Comparison of ENCODE assay signal across 10 cellular contexts in genomic region chr22:29309332-29310064, GRCh38. TPM values are rescaled to one million over a fixed set of nuclear protein-coding genes. Genes with fewer than 3 reads are reported as not detected.
DNase-seq lines count a peak whose midpoint lies in the region; ATAC-seq and TF ChIP-seq lines count a peak whose summit lies in the region.
"Had no signal": no experiment of that assay in that cellular context is flagged by ENCODE, and none has a peak within 500 bp of the region (broad histone marks: within the 10 kb centered on the region; RNA-seq: fewer than 3 reads in every experiment).

No MANE protein-coding gene starts in this region.

- H3K4me3 ChIP-seq in SK-N-SH (ENCODE audit: low read depth in 2 of 2, low read length in 1 of 2), result no peak overlapping the region
- H3K4me3 ChIP-seq in astrocyte of the cerebellum (ENCODE audit: low read depth, low read length), result peak overlapping the region; percentile 66
- H3K4me3 ChIP-seq in thyroid gland (replicated peaks in 1 of 3), result no peak overlapping the region

- H3K27ac ChIP-seq in SK-N-SH (ENCODE audit: low read depth in 2 of 2, low read length in 1 of 2) (peak overlapping the region in 1 of 2 experiments; percentile 88; a peak in 2 of 4 replicates), thyroid gland (peak overlapping the region in 2 of 3 donors; percentile 41 to 43)

- H3F3A ChIP-seq in SK-N-SH (replicated peaks; ENCODE audit: insufficient read depth), result peaks cover 5% of the 10 kb centered on the region

- peaks cover 18% of the 10 kb centered on the region; the same call in 1 of the 2 replicates for H4K20me1 ChIP-seq in SK-N-SH (ENCODE audit: insufficient read depth)

- no peak for TF ChIP-seq POLR2A in thyroid gland (IDR thresholded peaks at IDR 0.05)

- CTCF ChIA-PET in SK-N-SH (lab: Yijun Ruan, JAX), result interaction anchor here (1.1 to 1.7 kb wide), 2 partner anchors 11 to 49 kb away, joined by 4 to 8 read pairs; no protein-coding TSS in a partner anchor

- no peak overlapping the region for H3K9ac ChIP-seq in SK-N-SH

- H3K9me3 ChIP-seq in SK-N-SH (no peaks in the 10 kb centered on the region), thyroid gland (no peaks in the 10 kb centered on the region)

- POLR2A ChIA-PET in SK-N-SH (lab: Yijun Ruan, JAX), result no interaction called here

- intact Hi-C loops in left colon (cut with DNase I, micrococcal nuclease), result no loop called here
- intact Hi-C loops in thyroid gland (cut with DNase I), result loop anchor here (5.0 to 10.0 kb wide), 2 partner anchors 37 to 75 kb away; partner anchors contain the start of gene AP1B1

- H2AFZ ChIP-seq in SK-N-SH (ENCODE audit: low read depth), result no peak overlapping the region

- in situ Hi-C loops in astrocyte of the cerebellum (cut with HindIII; ENCODE audit: low sequenced_read_pairs), result no loop called here

- TF ChIP-seq EP300 in SK-N-SH (IDR thresholded peaks at IDR 0.05; ENCODE audit: borderline replicate concordance in 1 of 2, low read depth in 1 of 2, low read length in 1 of 2), result no peak

- H3K79me2 ChIP-seq in SK-N-SH (ENCODE audit: insufficient read depth), result peaks cover 30% of the 10 kb centered on the region

- peaks cover 8% of the 10 kb centered on the region for H3K27me3 ChIP-seq in SK-N-SH (ENCODE audit: insufficient read depth)
- H3K27me3 ChIP-seq in thyroid gland, result peaks cover 10% of the 10 kb centered on the region

- peak overlapping the region; percentile 91 for H3K4me2 ChIP-seq in SK-N-SH

- peaks cover 18 to 35% of the 10 kb centered on the region in 2 experiments; a peak in 3 of 4 replicates for H3K4me1 ChIP-seq in SK-N-SH (ENCODE audit: control insufficient read depth in 1 of 2, insufficient read depth in 2 of 2, low read depth in 1 of 2, low read length in 1 of 2)
- peaks cover 24 to 66% of the 10 kb centered on the region in 2 donors for H3K4me1 ChIP-seq in thyroid gland

- TF ChIP-seq RAD21 in SK-N-SH (IDR thresholded peaks at IDR 0.05; ENCODE audit: low read length), result no peak

- H3K9me2 ChIP-seq in SK-N-SH, result no peaks in the 10 kb centered on the region

- peak; percentile 66 for DNase-seq in SK-N-SH
- DNase-seq in astrocyte of the cerebellum (ENCODE audit: low read depth), result no peak
- peak; percentile 65 to 67 for DNase-seq in left colon
- no peak for DNase-seq in thyroid gland
- DNase-seq in amniotic stem cell (lab: John Stamatoyannopoulos, UW), result no peak
- no peak for DNase-seq in NCI-H774 (lab: John Stamatoyannopoulos, UW)

- TF ChIP-seq CTCF in SK-N-SH (IDR thresholded peaks at IDR 0.05) (no peak), astrocyte of the cerebellum (IDR thresholded peaks at IDR 0.05; ENCODE audit: low read depth, low read length, missing control alignments) (no peak), thyroid gland (IDR thresholded peaks at IDR 0.05) (no peak)

- ATAC-seq in SK-N-SH treated with all-trans-retinoic acid at 6 μM for 48 hours (no peak), left colon (peak; percentile 32), GM18909 (IDR thresholded peaks at IDR 0.05; ENCODE audit: poor library complexity, unreplicated experiment) (no peak)

- WGBS in SK-N-SH (ENCODE audit: low lambda C conversion rate), result 93% methylated on average over 8 of the region's 21 CpGs
- WGBS in thyroid gland, 2 donors, result 89 to 96% methylated on average over 13 to 19 of the region's 21 CpGs

- H3K36me3 ChIP-seq in SK-N-SH (replicated peaks in 1 of 2; ENCODE audit: control insufficient read depth in 1 of 2, insufficient read depth in 2 of 2, low read length in 1 of 2) (peaks cover 6 to 7% of the 10 kb centered on the region in 2 experiments), thyroid gland (no peaks in the 10 kb centered on the region)

TF ChIP-seq in SK-N-SH, 30 proteins besides CTCF, POLR2A, EP300 and RAD21:
- TF ChIP-seq, protein P1, sequence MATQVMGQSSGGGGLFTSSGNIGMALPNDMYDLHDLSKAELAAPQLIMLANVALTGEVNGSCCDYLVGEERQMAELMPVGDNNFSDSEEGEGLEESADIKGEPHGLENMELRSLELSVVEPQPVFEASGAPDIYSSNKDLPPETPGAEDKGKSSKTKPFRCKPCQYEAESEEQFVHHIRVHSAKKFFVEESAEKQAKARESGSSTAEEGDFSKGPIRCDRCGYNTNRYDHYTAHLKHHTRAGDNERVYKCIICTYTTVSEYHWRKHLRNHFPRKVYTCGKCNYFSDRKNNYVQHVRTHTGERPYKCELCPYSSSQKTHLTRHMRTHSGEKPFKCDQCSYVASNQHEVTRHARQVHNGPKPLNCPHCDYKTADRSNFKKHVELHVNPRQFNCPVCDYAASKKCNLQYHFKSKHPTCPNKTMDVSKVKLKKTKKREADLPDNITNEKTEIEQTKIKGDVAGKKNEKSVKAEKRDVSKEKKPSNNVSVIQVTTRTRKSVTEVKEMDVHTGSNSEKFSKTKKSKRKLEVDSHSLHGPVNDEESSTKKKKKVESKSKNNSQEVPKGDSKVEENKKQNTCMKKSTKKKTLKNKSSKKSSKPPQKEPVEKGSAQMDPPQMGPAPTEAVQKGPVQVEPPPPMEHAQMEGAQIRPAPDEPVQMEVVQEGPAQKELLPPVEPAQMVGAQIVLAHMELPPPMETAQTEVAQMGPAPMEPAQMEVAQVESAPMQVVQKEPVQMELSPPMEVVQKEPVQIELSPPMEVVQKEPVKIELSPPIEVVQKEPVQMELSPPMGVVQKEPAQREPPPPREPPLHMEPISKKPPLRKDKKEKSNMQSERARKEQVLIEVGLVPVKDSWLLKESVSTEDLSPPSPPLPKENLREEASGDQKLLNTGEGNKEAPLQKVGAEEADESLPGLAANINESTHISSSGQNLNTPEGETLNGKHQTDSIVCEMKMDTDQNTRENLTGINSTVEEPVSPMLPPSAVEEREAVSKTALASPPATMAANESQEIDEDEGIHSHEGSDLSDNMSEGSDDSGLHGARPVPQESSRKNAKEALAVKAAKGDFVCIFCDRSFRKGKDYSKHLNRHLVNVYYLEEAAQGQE (IDR thresholded peaks at IDR 0.05; ENCODE audit: low read depth, low read length), result no peak
- TF ChIP-seq SMC3 (IDR thresholded peaks at IDR 0.05; ENCODE audit: low read depth, low read length) (no peak), EZH2phosphoT487 (IDR thresholded peaks at IDR 0.05; ENCODE audit: borderline replicate concordance, low read depth) (no peak), POLR2AphosphoS5 (IDR thresholded peaks at IDR 0.05; ENCODE audit: low read depth, low read length) (no peak), FOXM1 (IDR thresholded peaks at IDR 0.05; ENCODE audit: low read depth) (no peak), MEF2A (IDR thresholded peaks at IDR 0.05; ENCODE audit: borderline replicate concordance, low read depth) (no peak)

TF ChIP-seq in SK-N-SH treated with all-trans-retinoic acid at 6 μM for 48 hours, 23 proteins besides CTCF, POLR2A, EP300 and RAD21 (continues in another document):
- TF ChIP-seq ZC3H10 (CRISPR knock-in tag; IDR thresholded peaks at IDR 0.05), result no peak
- TF ChIP-seq, protein P2, sequence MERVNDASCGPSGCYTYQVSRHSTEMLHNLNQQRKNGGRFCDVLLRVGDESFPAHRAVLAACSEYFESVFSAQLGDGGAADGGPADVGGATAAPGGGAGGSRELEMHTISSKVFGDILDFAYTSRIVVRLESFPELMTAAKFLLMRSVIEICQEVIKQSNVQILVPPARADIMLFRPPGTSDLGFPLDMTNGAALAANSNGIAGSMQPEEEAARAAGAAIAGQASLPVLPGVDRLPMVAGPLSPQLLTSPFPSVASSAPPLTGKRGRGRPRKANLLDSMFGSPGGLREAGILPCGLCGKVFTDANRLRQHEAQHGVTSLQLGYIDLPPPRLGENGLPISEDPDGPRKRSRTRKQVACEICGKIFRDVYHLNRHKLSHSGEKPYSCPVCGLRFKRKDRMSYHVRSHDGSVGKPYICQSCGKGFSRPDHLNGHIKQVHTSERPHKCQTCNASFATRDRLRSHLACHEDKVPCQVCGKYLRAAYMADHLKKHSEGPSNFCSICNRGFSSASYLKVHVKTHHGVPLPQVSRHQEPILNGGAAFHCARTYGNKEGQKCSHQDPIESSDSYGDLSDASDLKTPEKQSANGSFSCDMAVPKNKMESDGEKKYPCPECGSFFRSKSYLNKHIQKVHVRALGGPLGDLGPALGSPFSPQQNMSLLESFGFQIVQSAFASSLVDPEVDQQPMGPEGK (CRISPR knock-in tag; IDR thresholded peaks at IDR 0.05; ENCODE audit: borderline replicate concordance), result no peak
- no peak for TF ChIP-seq TOX (CRISPR knock-in tag; IDR thresholded peaks at IDR 0.05; ENCODE audit: borderline replicate concordance)
- no peak for TF ChIP-seq ZFP30 (CRISPR knock-in tag; IDR thresholded peaks at IDR 0.05)
- no peak for TF ChIP-seq ISL1 (CRISPR knock-in tag; IDR thresholded peaks at IDR 0.05)
- TF ChIP-seq CREB5 (CRISPR knock-in tag; IDR thresholded peaks at IDR 0.05; ENCODE audit: low read depth), result no peak
- TF ChIP-seq SNAI2 (CRISPR knock-in tag; IDR thresholded peaks at IDR 0.05), result no peak
- no peak for TF ChIP-seq OSR1 (CRISPR knock-in tag; IDR thresholded peaks at IDR 0.05)
- TF ChIP-seq ARNTL (CRISPR knock-in tag; IDR thresholded peaks at IDR 0.05; ENCODE audit: borderline replicate concordance, low read depth), result no peak

RNA-seq across cellular contexts. Expression of gene GAS2L1, which starts 3.0 kb away (rescaled TPM):
- 16.8 and 21.8 TPM in 2 replicates for polyA plus RNA-seq in SK-N-SH (2012; rRNA removed)
- 9.2 and 14.9 TPM in 2 replicates for polyA plus RNA-seq in SK-N-SH (2012; cell fraction: cytosol; rRNA removed)
- 40.3 and 60.8 TPM in 2 replicates for polyA plus RNA-seq in SK-N-SH (2012; cell fraction: nucleus; rRNA removed)
- total RNA-seq in left colon, result 10 to 100 TPM; 19.7 to 32.3 TPM
- 10 to 100 TPM in 3 of 4 donors, 1 to 10 TPM in 1; 9.3 to 22.2 (median 15.7) TPM for total RNA-seq in thyroid gland

RNA-seq across cellular contexts. Expression of gene RASL10A, which starts 6.0 kb away (rescaled TPM):
- 0.18 and 0.36 TPM in 2 replicates for polyA plus RNA-seq in SK-N-SH (2012; rRNA removed)
- 0.04 TPM in 1 of 2 replicates, not detected in the other for polyA plus RNA-seq in SK-N-SH (2012; cell fraction: cytosol; rRNA removed)
- 2.7 and 4.2 TPM in 2 replicates for polyA plus RNA-seq in SK-N-SH (2012; cell fraction: nucleus; rRNA removed)
- total RNA-seq in left colon, result 1 to 10 TPM; 1.1 to 1.7 TPM
- 1 to 10 TPM in 1 of 4 donors, under 1 TPM in 1, not detected in 2; 0.67 to 1.7 TPM for total RNA-seq in thyroid gland
- total RNA-seq: NCI-H460 had no signal
- polyA plus RNA-seq: AG04450 had no signal

RNA-seq across cellular contexts. Expression of gene EWSR1, which starts 41.4 kb away (rescaled TPM):
- polyA plus RNA-seq in SK-N-SH (2012; rRNA removed), result 173 and 234 TPM in 2 replicates
- polyA plus RNA-seq in SK-N-SH (2012; cell fraction: cytosol; rRNA removed), result 103 and 111 TPM in 2 replicates
- polyA plus RNA-seq in SK-N-SH (2012; cell fraction: nucleus; rRNA removed), result 442 and 643 TPM in 2 replicates
- total RNA-seq in left colon (100 to 1,000 TPM; 158 to 192 TPM), thyroid gland (100 to 1,000 TPM; 205 to 290 (median 258) TPM)

RNA-seq across cellular contexts. Expression of gene RHBDD3, which starts 41.7 kb away (rescaled TPM):
- polyA plus RNA-seq in SK-N-SH (2012; rRNA removed), result 19.0 and 23.0 TPM in 2 replicates
- 7.0 and 12.1 TPM in 2 replicates for polyA plus RNA-seq in SK-N-SH (2012; cell fraction: cytosol; rRNA removed)
- 47.6 and 71.1 TPM in 2 replicates for polyA plus RNA-seq in SK-N-SH (2012; cell fraction: nucleus; rRNA removed)
- total RNA-seq in left colon, result 10 to 100 TPM; 13.4 to 19.7 TPM
- total RNA-seq in thyroid gland, result 10 to 100 TPM; 27.8 to 54.9 (median 48.9) TPM

Comparison
In these comparisons a context has a peak if more than half of its experiments do, and no peak if none do; other contexts are left out.
1. DNase-seq: peak in SK-N-SH (single experiment) and left colon (2 of 2); none in astrocyte of the cerebellum (single experiment), thyroid gland (0 of 2), amniotic stem cell (single experiment) and NCI-H774 (single experiment).